In the genomic region with DNA sequence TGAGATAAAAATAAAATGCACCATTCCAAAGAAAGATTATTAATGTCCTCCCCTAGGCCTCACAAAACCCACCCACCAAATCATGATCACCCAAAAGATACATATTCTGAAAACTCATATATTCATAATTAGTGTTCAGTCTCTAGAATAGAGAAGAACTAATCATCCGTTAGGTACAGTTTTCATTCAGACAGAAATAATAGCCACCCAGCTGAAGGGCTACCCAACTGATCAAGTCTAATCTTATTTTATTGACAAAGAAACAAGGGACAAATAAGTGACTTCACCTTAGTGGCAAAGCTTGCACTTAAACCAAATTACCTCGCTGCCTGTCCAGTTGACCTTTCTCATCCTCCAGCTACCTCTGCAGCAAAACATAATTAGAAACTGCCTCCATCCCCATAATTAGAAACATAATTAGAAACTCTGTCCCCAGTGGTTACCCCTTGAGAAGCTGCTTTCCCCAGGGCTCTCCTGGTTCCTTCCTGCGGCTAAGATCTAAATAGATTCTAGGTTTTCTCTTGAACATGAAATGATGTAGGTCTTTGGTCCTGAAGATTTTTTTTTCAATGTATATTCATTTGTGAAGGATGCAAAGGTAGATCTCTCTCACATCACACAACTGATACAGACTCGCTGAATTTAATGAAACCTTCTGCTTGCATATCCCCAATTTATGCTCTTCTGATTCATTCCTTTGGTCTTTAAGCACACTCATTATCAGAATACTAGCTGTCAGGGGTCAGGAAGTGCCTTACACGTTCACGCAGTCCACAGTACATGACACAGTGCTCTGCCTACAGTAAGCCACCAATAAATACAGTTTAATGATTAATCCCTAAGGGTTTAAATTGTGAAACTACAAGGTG, we compare ENCODE assay signal across 9 cellular contexts. TPM values are rescaled to one million over a fixed set of nuclear protein-coding genes. Genes with fewer than 3 reads are reported as not detected.
DNase-seq lines count a peak whose midpoint lies in the region; ATAC-seq, FAIRE-seq and TF ChIP-seq lines count a peak whose summit lies in the region.
"Had no signal": no experiment of that assay in that cellular context is flagged by ENCODE, and none has a peak within 500 bp of the region (broad histone marks: within the 10 kb centered on the region; RNA-seq: fewer than 3 reads in every experiment).

No MANE protein-coding gene starts in this region.

- no peaks in the 10 kb centered on the region for H4K20me1 ChIP-seq in HepG2 (ENCODE audit: insufficient read depth, low read length)

- peaks cover 16% of the 10 kb centered on the region for H3K4me1 ChIP-seq in HepG2 (ENCODE audit: insufficient read depth, low read length)

- no peaks in the 10 kb centered on the region; a peak in 1 of 5 replicates for H3K36me3 ChIP-seq in HepG2 (replicated peaks in 1 of 2; ENCODE audit: control insufficient read depth in 1 of 2, insufficient read depth in 2 of 2, low read length in 2 of 2)

- FAIRE-seq in HepG2 (lab: Jason Lieb, UNC) = peak; percentile 32

- no peak for TF ChIP-seq POLR2A in HepG2 (IDR thresholded peaks at IDR 0.05; ENCODE audit: insufficient read depth in 1 of 2, low read depth in 2 of 2, low read length in 2 of 2)

- no peak overlapping the region for H3K9ac ChIP-seq in HepG2 (ENCODE audit: insufficient read depth, low read depth, low read length)

- H3K27me3 ChIP-seq in HepG2 (ENCODE audit: control insufficient read depth in 1 of 2, insufficient read depth in 2 of 2, low read length in 2 of 2) = no peaks in the 10 kb centered on the region

- peak overlapping the region; percentile 1 for H2AFZ ChIP-seq in HepG2 (ENCODE audit: low read length)

- peak overlapping the region; percentile 10; the same call in 1 of the 2 replicates for H3K4me2 ChIP-seq in HepG2 (ENCODE audit: low read depth, low read length)

- in situ Hi-C loops in HepG2 (cut with HindIII; ENCODE audit: extremely low pct_ligation_motif_present, low pct_unique_long_range_greater_than_20kb) = no loop called here

- H3K27ac ChIP-seq in HepG2 (ENCODE audit: extremely low read length, insufficient read depth, low read length) = peak overlapping the region; percentile 26
- H3K27ac ChIP-seq in substantia nigra (ENCODE audit: low read depth, low read length, poor library complexity, severe bottlenecking) = no peak overlapping the region

- intact Hi-C loops in HepG2 (cut with micrococcal nuclease; ENCODE audit: unreplicated experiment) = no loop called here

- ATAC-seq in GM18519 (IDR thresholded peaks at IDR 0.05; ENCODE audit: low FRiP score, unreplicated experiment) = peak; percentile 78
- peak; percentile 94 for ATAC-seq in GM21423 (IDR thresholded peaks at IDR 0.05; ENCODE audit: unreplicated experiment)
- ATAC-seq in HG03280 (IDR thresholded peaks at IDR 0.05; ENCODE audit: unreplicated experiment) = peak; percentile 73
- peak; percentile 98 for ATAC-seq in HepG2

- no peak overlapping the region for H3K4me3 ChIP-seq in HepG2 (replicated peaks in 1 of 3; ENCODE audit: insufficient read depth in 1 of 3, low read depth in 2 of 3, low read length in 3 of 3)

- CTCF ChIA-PET in HepG2 (lab: Yijun Ruan, JAX; ENCODE audit: low intra/inter-chr PET ratio, low total read pairs) = no interaction called here

- DNase-seq in HepG2 (ENCODE audit: low spot score) (peak; percentile 57), NCI-H128 (lab: John Stamatoyannopoulos, UW; ENCODE audit: unreplicated experiment) (no peak), substantia nigra (lab: John Stamatoyannopoulos, UW) (no peak), COLO668 (lab: John Stamatoyannopoulos, UW; ENCODE audit: unreplicated experiment) (no peak), mucosa of gallbladder (ENCODE audit: low spot score) (no peak)
- DNase-seq: T-helper 9 cell had no signal

- H3K9me3 ChIP-seq in HepG2 (ENCODE audit: low read length) = no peaks in the 10 kb centered on the region

- H3K79me2 ChIP-seq in HepG2 (ENCODE audit: insufficient read depth, low read length) = no peaks in the 10 kb centered on the region

- no peak for TF ChIP-seq EP300 in HepG2 (IDR thresholded peaks at IDR 0.05; ENCODE audit: low read depth in 2 of 2, low read length in 2 of 2)
- no peak for TF ChIP-seq EP300 in HepG2 (CRISPR knock-in tag; IDR thresholded peaks at IDR 0.05; ENCODE audit: borderline replicate concordance)

- no peak for TF ChIP-seq CTCF in HepG2 (CRISPR knock-in tag; IDR thresholded peaks at IDR 0.05)

- no TSS peak for BruUV-seq in HepG2 (replicated peaks; lab: Mats Ljungman, UMichigan)

- WGBS in HepG2 (ENCODE audit: low lambda C conversion rate) = 60% methylated on average over 6 of the region's 6 CpGs

- no peak for TF ChIP-seq RAD21 in HepG2 (CRISPR knock-in tag; IDR thresholded peaks at IDR 0.05)

- POLR2A ChIA-PET in HepG2 (lab: Yijun Ruan, JAX) = interaction anchor here (1.3 kb wide), 1 partner anchor 46 kb away, joined by 3 read pairs; the partner anchor contains the start of gene HBS1L

TF ChIP-seq in HepG2, 621 proteins besides CTCF, POLR2A, EP300 and RAD21 (continues in another document):
- TF ChIP-seq HHEX (CRISPR knock-in tag; IDR thresholded peaks at IDR 0.05) = no peak
- TF ChIP-seq, protein P1, sequence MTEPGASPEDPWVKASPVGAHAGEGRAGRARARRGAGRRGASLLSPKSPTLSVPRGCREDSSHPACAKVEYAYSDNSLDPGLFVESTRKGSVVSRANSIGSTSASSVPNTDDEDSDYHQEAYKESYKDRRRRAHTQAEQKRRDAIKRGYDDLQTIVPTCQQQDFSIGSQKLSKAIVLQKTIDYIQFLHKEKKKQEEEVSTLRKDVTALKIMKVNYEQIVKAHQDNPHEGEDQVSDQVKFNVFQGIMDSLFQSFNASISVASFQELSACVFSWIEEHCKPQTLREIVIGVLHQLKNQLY (CRISPR knock-in tag; IDR thresholded peaks at IDR 0.05) = 0 out of 2 replicates have a peak, but pooled peaks have one; percentile 63
- no peak for TF ChIP-seq ZNF256 (CRISPR knock-in tag; conservative IDR thresholded peaks at IDR 0.05)

RNA-seq across cellular contexts. Expression of gene HBS1L, which starts 46.3 kb away (rescaled TPM):
- total RNA-seq in HepG2 (2016; rRNA removed; fragmentation: Illumina TruSeq; extraction: Trizol) (138 and 222 TPM in 2 replicates), mucosa of gallbladder (46.8 TPM)
- total RNA-seq in HepG2 (2016; cell fraction: cytosol; rRNA removed; fragmentation: Illumina TruSeq; extraction: Trizol; ENCODE audit: low read depth) = 36.1 and 37.3 TPM in 2 replicates
- 138 and 235 TPM in 2 replicates for total RNA-seq in HepG2 (2016; cell fraction: insoluble cytoplasmic fraction; rRNA removed; fragmentation: Illumina TruSeq; extraction: Trizol)
- total RNA-seq in HepG2 (2016; cell fraction: membrane; rRNA removed; fragmentation: Illumina TruSeq; extraction: Trizol) = 62.1 and 65.5 TPM in 2 replicates
- total RNA-seq in HepG2 (2016; cell fraction: nucleus; rRNA removed; fragmentation: Illumina TruSeq; extraction: Trizol) = 87.5 and 92.8 TPM in 2 replicates
- 33.6 and 44.1 TPM in 2 replicates for polyA plus RNA-seq in HepG2 (2011; rRNA removed)
- polyA plus RNA-seq in HepG2 (2011; cell fraction: cytosol; rRNA removed) = 19.1 and 28.9 TPM in 2 replicates
- 13.8 and 19.0 TPM in 2 replicates for polyA plus RNA-seq in HepG2 (2011; cell fraction: nucleus; rRNA removed)
- polyA plus RNA-seq in HepG2 (2012) = 54.5 and 55.2 TPM in 2 replicates
- 6.9 and 8.3 TPM in 2 replicates for polyA plus RNA-seq in HepG2 (2016; cell fraction: cytosol; fragmentation: Illumina TruSeq; extraction: Trizol; ENCODE audit: low read depth)
- polyA plus RNA-seq in HepG2 (2016; cell fraction: insoluble cytoplasmic fraction; fragmentation: Illumina TruSeq; extraction: Trizol; ENCODE audit: low read depth) = 137 and 159 TPM in 2 replicates
- polyA plus RNA-seq in HepG2 (2016; cell fraction: membrane; fragmentation: Illumina TruSeq; extraction: Trizol; ENCODE audit: low read depth) = 19.7 and 20.8 TPM in 2 replicates
- 54.7 and 61.1 TPM in 2 replicates for polyA plus RNA-seq in HepG2 (2016; cell fraction: nucleus; fragmentation: Illumina TruSeq; extraction: Trizol; ENCODE audit: insufficient read depth, low read depth)
- polyA minus RNA-seq in HepG2 (2011; rRNA and poly(A)+ RNA removed; ENCODE audit: low replicate concordance) = 30.9 and 38.9 TPM in 2 replicates
- 39.6 and 42.2 TPM in 2 replicates for polyA minus RNA-seq in HepG2 (2011; cell fraction: cytosol; rRNA and poly(A)+ RNA removed)
- polyA minus RNA-seq in HepG2 (2011; cell fraction: nucleus; rRNA and poly(A)+ RNA removed) = 115 and 120 TPM in 2 replicates

RNA-seq across cellular contexts. Expression of gene ALDH8A1, which starts 58.4 kb away (rescaled TPM):
- total RNA-seq in HepG2 (2016; rRNA removed; fragmentation: Illumina TruSeq; extraction: Trizol) (3.4 and 3.6 TPM in 2 replicates), mucosa of gallbladder (1.0 TPM)
- total RNA-seq in HepG2 (2016; cell fraction: cytosol; rRNA removed; fragmentation: Illumina TruSeq; extraction: Trizol; ENCODE audit: low read depth) = 0.20 and 0.26 TPM in 2 replicates
- total RNA-seq in HepG2 (2016; cell fraction: insoluble cytoplasmic fraction; rRNA removed; fragmentation: Illumina TruSeq; extraction: Trizol) = 2.7 and 3.0 TPM in 2 replicates
- 0.71 and 1.0 TPM in 2 replicates for total RNA-seq in HepG2 (2016; cell fraction: membrane; rRNA removed; fragmentation: Illumina TruSeq; extraction: Trizol)
- 1.1 and 1.6 TPM in 2 replicates for total RNA-seq in HepG2 (2016; cell fraction: nucleus; rRNA removed; fragmentation: Illumina TruSeq; extraction: Trizol)
- polyA plus RNA-seq in HepG2 (2011; rRNA removed) = 0.68 and 1.1 TPM in 2 replicates
- polyA plus RNA-seq in HepG2 (2011; cell fraction: cytosol; rRNA removed) = 0.32 and 0.96 TPM in 2 replicates
- 1.5 and 2.1 TPM in 2 replicates for polyA plus RNA-seq in HepG2 (2011; cell fraction: nucleus; rRNA removed)
- 0.41 and 0.99 TPM in 2 replicates for polyA plus RNA-seq in HepG2 (2012)
- 0.14 and 0.19 TPM in 2 replicates for polyA plus RNA-seq in HepG2 (2016; cell fraction: cytosol; fragmentation: Illumina TruSeq; extraction: Trizol; ENCODE audit: low read depth)
- polyA plus RNA-seq in HepG2 (2016; cell fraction: insoluble cytoplasmic fraction; fragmentation: Illumina TruSeq; extraction: Trizol; ENCODE audit: low read depth) = 3.2 and 3.4 TPM in 2 replicates
- polyA plus RNA-seq in HepG2 (2016; cell fraction: membrane; fragmentation: Illumina TruSeq; extraction: Trizol; ENCODE audit: low read depth) = 0.30 and 0.39 TPM in 2 replicates
- 1.4 and 1.6 TPM in 2 replicates for polyA plus RNA-seq in HepG2 (2016; cell fraction: nucleus; fragmentation: Illumina TruSeq; extraction: Trizol; ENCODE audit: insufficient read depth, low read depth)
- polyA minus RNA-seq in HepG2 (2011; rRNA and poly(A)+ RNA removed; ENCODE audit: low replicate concordance) = 0.40 and 0.68 TPM in 2 replicates
- 0.40 TPM in 1 of 2 replicates, not detected in the other for polyA minus RNA-seq in HepG2 (2011; cell fraction: cytosol; rRNA and poly(A)+ RNA removed)
- 3.6 and 3.7 TPM in 2 replicates for polyA minus RNA-seq in HepG2 (2011; cell fraction: nucleus; rRNA and poly(A)+ RNA removed)
